Comparison of ENCODE assay signal across 13 cellular contexts in genomic region chr11:62789576-62789975, GRCh38. TPM values are rescaled to one million over a fixed set of nuclear protein-coding genes. Genes with fewer than 3 reads are reported as not detected.
DNase-seq lines count a peak whose midpoint lies in the region; ATAC-seq, FAIRE-seq and TF ChIP-seq lines count a peak whose summit lies in the region.
"Had no signal": no experiment of that assay in that cellular context is flagged by ENCODE, and none has a peak within 500 bp of the region (broad histone marks: within the 10 kb centered on the region; RNA-seq: fewer than 3 reads in every experiment).

No MANE protein-coding gene starts in this region.

- H3K4me1 Mint-ChIP-seq in CD14-positive monocyte (peaks cover 51% of the 10 kb centered on the region), mesothelial cell of epicardium (peaks cover 40% of the 10 kb centered on the region)
- peaks cover 50% of the 10 kb centered on the region for H3K4me1 Mint-ChIP-seq in activated CD8-positive, alpha-beta T cell treated with anti-CD3 and anti-CD28 coated beads for 36 hours (ENCODE audit: low read depth)

- POLR2A ChIA-PET in activated CD8-positive, alpha-beta T cell treated with anti-CD3 and anti-CD28 coated beads for 36 hours (lab: Charles Lee): interaction anchor here (0.5 to 11.0 kb wide), 11 partner anchors 14 to 148 kb away, joined by 3 to 228 read pairs (median 4); partner anchors contain the start of genes NXF1, STX5, TEX54 and WDR74

- H3K36me3 Mint-ChIP-seq in CD14-positive monocyte (peaks cover 33 to 43% of the 10 kb centered on the region in 2 donors), mesothelial cell of epicardium (peaks cover 11% of the 10 kb centered on the region)
- H3K36me3 Mint-ChIP-seq in activated CD8-positive, alpha-beta T cell treated with anti-CD3 and anti-CD28 coated beads for 36 hours (ENCODE audit: low read depth): peaks cover 59% of the 10 kb centered on the region

- H3K9me3 Mint-ChIP-seq in CD14-positive monocyte (no peaks in the 10 kb centered on the region), mesothelial cell of epicardium (no peaks in the 10 kb centered on the region)
- H3K9me3 Mint-ChIP-seq in activated CD8-positive, alpha-beta T cell treated with anti-CD3 and anti-CD28 coated beads for 36 hours: no peaks in the 10 kb centered on the region

- no peak for ATAC-seq in activated CD8-positive, alpha-beta T cell treated with anti-CD3 and anti-CD28 coated beads for 36 hours
- ATAC-seq: Right ventricle myocardium inferior had no signal

- peak; percentile 15; the same call in 1 of the 2 replicates for TF ChIP-seq POLR2A in GM12892 (IDR thresholded peaks at IDR 0.05; ENCODE audit: low read depth, low read length)

- DNase-seq in CD14-positive monocyte (ENCODE audit: low spot score) (no peak), GM12892 (ENCODE audit: insufficient read length) (no peak), mesothelial cell of epicardium (ENCODE audit: low spot score in 2 of 2, unreplicated experiment in 2 of 2) (no peak), COR-L47 (lab: John Stamatoyannopoulos, UW) (no peak), RPMI8226 (no peak)
- no peak for DNase-seq in activated CD8-positive, alpha-beta T cell treated with anti-CD3 and anti-CD28 coated beads for 36 hours
- no peak for DNase-seq in stimulated activated CD4-positive, alpha-beta T cell treated with anti-CD3 and anti-CD28 coated beads, Interleukin-4, amount 100 ng/mL, for 4 hours
- DNase-seq: activated gamma-delta T cell, cortex of kidney, MM.1S, NCI-H226, substantia nigra had no signal

- FAIRE-seq in GM12892 (lab: Jason Lieb, UNC): no peak

- TF ChIP-seq CTCF in CD14-positive monocyte (IDR thresholded peaks at IDR 0.05) (no peak), mesothelial cell of epicardium (IDR thresholded peaks at IDR 0.05; ENCODE audit: unreplicated experiment) (no peak)
- TF ChIP-seq CTCF in activated CD8-positive, alpha-beta T cell treated with anti-CD3 and anti-CD28 coated beads for 36 hours (IDR thresholded peaks at IDR 0.05): no peak

- H3K4me3 Mint-ChIP-seq in CD14-positive monocyte (no peak overlapping the region), mesothelial cell of epicardium (peak overlapping the region; percentile 90)
- peak overlapping the region; percentile 95 for H3K4me3 Mint-ChIP-seq in activated CD8-positive, alpha-beta T cell treated with anti-CD3 and anti-CD28 coated beads for 36 hours

- CTCF ChIA-PET in activated CD8-positive, alpha-beta T cell treated with anti-CD3 and anti-CD28 coated beads for 36 hours (lab: Charles Lee): interaction anchor here (0.9 to 5.3 kb wide), 6 partner anchors 15 to 93 kb away, joined by 3 to 33 read pairs (median 4); partner anchors contain the start of genes POLR2G, TTC9C and WDR74

- intact Hi-C loops in CD14-positive monocyte (cut with micrococcal nuclease): loop anchor here (5.0 to 10.0 kb wide), 3 partner anchors 43 to 195 kb away; partner anchors contain the start of genes STX5 (in 1 of the 2), TEX54 (in 1 of the 2) and TUT1 (in 1 of the 2)
- intact Hi-C loops in activated CD8-positive, alpha-beta T cell treated with anti-CD3 and anti-CD28 coated beads for 36 hours (cut with micrococcal nuclease): loop anchor here (5.0 kb wide), 2 partner anchors 43 to 93 kb away; partner anchors contain the start of genes SLC3A2, STX5 and TEX54

- H3K27ac Mint-ChIP-seq in CD14-positive monocyte (peak overlapping the region in 6 of 7 donors; percentile 55 to 90 (median 80)), mesothelial cell of epicardium (peak overlapping the region; percentile 95)
- peak overlapping the region; percentile 91 for H3K27ac Mint-ChIP-seq in activated CD8-positive, alpha-beta T cell treated with anti-CD3 and anti-CD28 coated beads for 36 hours

- H3K27me3 Mint-ChIP-seq in CD14-positive monocyte (ENCODE audit: low read depth in 3 of 3): no peaks in the 10 kb centered on the region
- H3K27me3 Mint-ChIP-seq in activated CD8-positive, alpha-beta T cell treated with anti-CD3 and anti-CD28 coated beads for 36 hours: no peaks in the 10 kb centered on the region
- H3K27me3 Mint-ChIP-seq in mesothelial cell of epicardium (ENCODE audit: low read depth): no peaks in the 10 kb centered on the region

RNA-seq across cellular contexts. Expression of gene TMEM223, which starts 2.2 kb away (rescaled TPM):
- 10 to 100 TPM; 19.6 to 20.4 TPM for polyA plus RNA-seq in CD14-positive monocyte
- polyA plus RNA-seq in GM12892 (2012; ENCODE audit: missing spikeins): 10.3 TPM
- total RNA-seq in activated CD8-positive, alpha-beta T cell treated with anti-CD3 and anti-CD28 coated beads for 36 hours: 10 to 100 TPM; 12.3 to 12.7 TPM
- 17.4 to 21.4 TPM (median 19.2 TPM) in 3 replicates for total RNA-seq in mesothelial cell of epicardium

RNA-seq across cellular contexts. Expression of gene TMEM179B, which starts 2.4 kb away (rescaled TPM):
- 100 to 1,000 TPM; 220 to 236 TPM for polyA plus RNA-seq in CD14-positive monocyte
- polyA plus RNA-seq in GM12892 (2012; ENCODE audit: missing spikeins): 21.1 TPM
- 10 to 100 TPM; 18.6 to 19.5 TPM for total RNA-seq in activated CD8-positive, alpha-beta T cell treated with anti-CD3 and anti-CD28 coated beads for 36 hours
- total RNA-seq in mesothelial cell of epicardium: 31.3 to 33.9 TPM (median 32.6 TPM) in 3 replicates

RNA-seq across cellular contexts. Expression of gene NXF1, which starts 15.7 kb away (rescaled TPM):
- polyA plus RNA-seq in CD14-positive monocyte: 10 to 100 TPM; 50.1 to 70.6 TPM
- 51.3 TPM for polyA plus RNA-seq in GM12892 (2012; ENCODE audit: missing spikeins)
- total RNA-seq in activated CD8-positive, alpha-beta T cell treated with anti-CD3 and anti-CD28 coated beads for 36 hours: 10 to 100 TPM; 80.9 to 90.0 TPM
- 108 to 111 TPM (median 110 TPM) in 3 replicates for total RNA-seq in mesothelial cell of epicardium

RNA-seq across cellular contexts. Expression of gene TAF6L, which starts 18.4 kb away (rescaled TPM):
- 1 to 10 TPM; 5.1 to 5.3 TPM for polyA plus RNA-seq in CD14-positive monocyte
- polyA plus RNA-seq in GM12892 (2012; ENCODE audit: missing spikeins): 14.0 TPM
- 10 to 100 TPM; 13.7 to 16.7 TPM for total RNA-seq in activated CD8-positive, alpha-beta T cell treated with anti-CD3 and anti-CD28 coated beads for 36 hours
- total RNA-seq in mesothelial cell of epicardium: 40.2 to 42.9 TPM (median 42.8 TPM) in 3 replicates

RNA-seq across cellular contexts. Expression of gene POLR2G, which starts 28.2 kb away (rescaled TPM):
- 100 to 1,000 TPM; 231 to 243 TPM for polyA plus RNA-seq in CD14-positive monocyte
- 158 TPM for polyA plus RNA-seq in GM12892 (2012; ENCODE audit: missing spikeins)
- total RNA-seq in activated CD8-positive, alpha-beta T cell treated with anti-CD3 and anti-CD28 coated beads for 36 hours: 100 to 1,000 TPM; 109 to 111 TPM
- total RNA-seq in mesothelial cell of epicardium: 84.0 to 89.2 TPM (median 85.2 TPM) in 3 replicates

Comparison
In these comparisons a context has a peak if more than half of its experiments do, and no peak if none do; other contexts are left out.
1. H3K4me3 Mint-ChIP-seq: peak in activated CD8-positive, alpha-beta T cell treated with anti-CD3 and anti-CD28 coated beads for 36 hours (single experiment) and mesothelial cell of epicardium (single experiment); none in CD14-positive monocyte (0 of 2).
2. Peak in every context shown above with its lines, with median percentiles within 50 percentile points of each other: H3K27ac Mint-ChIP-seq.